Comparison of ENCODE assay signal across 18 cellular contexts in the genomic region with DNA sequence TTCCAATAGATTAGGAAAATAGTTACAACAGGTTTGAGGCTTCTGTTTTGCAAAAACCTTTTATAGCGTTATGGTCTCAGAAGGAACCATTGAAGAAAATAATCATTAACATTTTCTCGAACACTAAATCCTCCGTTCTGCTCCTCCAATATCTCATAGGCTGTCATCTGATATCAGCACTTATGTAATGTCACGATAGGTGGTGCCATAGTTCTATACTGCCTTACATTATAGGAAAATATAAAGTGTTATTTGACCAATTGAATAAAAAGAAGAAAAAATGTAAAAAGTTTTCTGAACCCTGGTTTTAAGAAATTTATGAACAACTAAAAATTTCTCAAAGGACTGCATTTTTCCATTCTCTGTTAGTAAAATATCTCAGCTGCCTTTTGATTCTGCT.
"Had no signal": no experiment of that assay in that cellular context is flagged by ENCODE, and none has a peak within 500 bp of the region (broad histone marks: within the 10 kb centered on the region; RNA-seq: fewer than 3 reads in every experiment).

No MANE protein-coding gene starts in this region.

- H3K27ac ChIP-seq: colonic mucosa, esophagus squamous epithelium, gastroesophageal sphincter, neutrophil had no signal

- H3K27me3 Mint-ChIP-seq: naive B cell had no signal

- DNase-seq: colonic mucosa; dermis blood vessel endothelial cell; esophagus squamous epithelium; foreskin fibroblast; glutamatergic neuron; immature natural killer cell; left cardiac atrium; left ventricle myocardium superior; mesenchymal stem cell; naive B cell; posterior cingulate gyrus; stimulated activated CD4-positive, alpha-beta T cell treated with anti-CD3 and anti-CD28 coated beads, Interleukin-2, amount 100 ng/mL, for 24 hours; stimulated activated naive CD4-positive, alpha-beta T cell; trophoblast cell had no signal

- H3K4me1 ChIP-seq: colonic mucosa, esophagus squamous epithelium, gastroesophageal sphincter had no signal

- H3K9me3 ChIP-seq: colonic mucosa, gastroesophageal sphincter, neutrophil had no signal

- H3K27ac Mint-ChIP-seq: immature natural killer cell, naive B cell, nephron had no signal

- H3K36me3 ChIP-seq: colonic mucosa, esophagus squamous epithelium, gastroesophageal sphincter, neutrophil had no signal

- H3K4me3 ChIP-seq: colonic mucosa, esophagus squamous epithelium, gastroesophageal sphincter, lung had no signal

- H3K9me3 Mint-ChIP-seq: immature natural killer cell had no signal

- H3K4me1 Mint-ChIP-seq: naive B cell, nephron had no signal

- H3K4me3 Mint-ChIP-seq: immature natural killer cell, naive B cell, nephron had no signal

- H3K27me3 ChIP-seq: colonic mucosa, esophagus squamous epithelium, gastroesophageal sphincter, neutrophil had no signal
